Comparison of ENCODE assay signal across 23 cellular contexts in genomic region chr2:44801289-44801675, GRCh38.
DNase-seq lines count a peak whose midpoint lies in the region; ATAC-seq, FAIRE-seq and TF ChIP-seq lines count a peak whose summit lies in the region.
"Had no signal": no experiment of that assay in that cellular context is flagged by ENCODE, and none has a peak within 500 bp of the region (broad histone marks: within the 10 kb centered on the region; RNA-seq: fewer than 3 reads in every experiment).

No MANE protein-coding gene starts in this region.

- no peak overlapping the region for H2AK5ac ChIP-seq in H1 (ENCODE audit: low read depth, low read length)

- no peak overlapping the region for H4K91ac ChIP-seq in H1 (replicated peaks; ENCODE audit: insufficient read length, low read length)

- TF ChIP-seq RAD21 in H1 (IDR thresholded peaks at IDR 0.05 in 1 of 2, conservative IDR thresholded peaks at IDR 0.05 in 1 of 2; ENCODE audit: low read depth in 2 of 2, low read length in 2 of 2): 0 out of 4 replicates have a peak, but pooled peaks of 1 of the 2 experiments have one; percentile 19

- peak overlapping the region in 2 of 4 experiments; percentile 49 to 52; a peak in 2 of 7 replicates for H3K9ac ChIP-seq in H1 (replicated peaks in 1 of 4; ENCODE audit: extremely low read depth in 1 of 4, low read depth in 3 of 4, low read length in 3 of 4)

- H2BK12ac ChIP-seq in H1 (ENCODE audit: low read depth, low read length): peak overlapping the region; percentile 44; the same call in 1 of the 2 replicates

- intact Hi-C loops in naive thymus-derived CD4-positive, alpha-beta T cell (cut with micrococcal nuclease): loop anchor here in 1 of 2 donors (5.0 to 10.0 kb wide), 3 partner anchors 141 to 326 kb away; partner anchors contain the start of genes SIX2 and SIX3

- no peaks in the 10 kb centered on the region for H3K9me3 Mint-ChIP-seq in stimulated activated naive CD8-positive, alpha-beta T cell treated with anti-CD3 and anti-CD28 coated beads, Interleukin-15, amount 100 ng/mL, for 72 hours
- peaks cover 0 to 2% (median 0%) of the 10 kb centered on the region in 11 donors for H3K9me3 Mint-ChIP-seq in naive thymus-derived CD4-positive, alpha-beta T cell
- H3K9me3 Mint-ChIP-seq in glutamatergic neuron (ENCODE audit: unreplicated experiment): peaks cover 2% of the 10 kb centered on the region
- H3K9me3 Mint-ChIP-seq: central memory CD8-positive, alpha-beta T cell; natural killer cell treated with Interleukin-12 subunit alpha and Interleukin-12 subunit beta and Interleukin-15 and Interleukin-18, amount 100 ng/mL, for 72 hours had no signal

- peak overlapping the region; percentile 68; the same call in 1 of the 2 replicates for H3K27ac ChIP-seq in H1 (ENCODE audit: low read depth, low read length)
- H3K27ac ChIP-seq in naive thymus-derived CD4-positive, alpha-beta T cell (ENCODE audit: low read depth, low read length): no peak overlapping the region
- H3K27ac ChIP-seq: HL-60, prostate gland had no signal

- H3K4me2 ChIP-seq in H1 (ENCODE audit: insufficient read depth in 1 of 2, low read depth in 2 of 2, low read length in 2 of 2): peak overlapping the region; percentile 76 to 87

- H3K4me1 ChIP-seq in H1 (replicated peaks in 1 of 4; ENCODE audit: control insufficient read depth in 3 of 4, insufficient read depth in 4 of 4, low read length in 3 of 4): peaks cover 10 to 39% (median 34%) of the 10 kb centered on the region in 4 experiments
- H3K4me1 ChIP-seq in naive thymus-derived CD4-positive, alpha-beta T cell (ENCODE audit: control insufficient read depth in 2 of 2, insufficient read depth in 2 of 2, low read length in 2 of 2): peaks cover 0 to 7% of the 10 kb centered on the region in 2 donors
- H3K4me1 ChIP-seq: prostate gland had no signal

- no peak overlapping the region for H3K27ac Mint-ChIP-seq in stimulated activated naive CD8-positive, alpha-beta T cell treated with anti-CD3 and anti-CD28 coated beads, Interleukin-15, amount 100 ng/mL, for 72 hours
- H3K27ac Mint-ChIP-seq in naive thymus-derived CD4-positive, alpha-beta T cell: no peak overlapping the region
- no peak overlapping the region for H3K27ac Mint-ChIP-seq in glutamatergic neuron (ENCODE audit: unreplicated experiment)
- H3K27ac Mint-ChIP-seq: CD4-positive, CD25-positive, alpha-beta regulatory T cell; natural killer cell treated with Interleukin-12 subunit alpha and Interleukin-12 subunit beta and Interleukin-15 and Interleukin-18, amount 100 ng/mL, for 72 hours had no signal

- no peaks in the 10 kb centered on the region for H4K20me1 ChIP-seq in H1 (replicated peaks in 1 of 2; ENCODE audit: control insufficient read depth in 1 of 2, insufficient read depth in 2 of 2, low read length in 2 of 2)

- 0% methylated on average over 13 of the region's 16 CpGs; no CpG with 5 or more reads in 1 of the 2 experiments for WGBS in H1 (ENCODE audit: extremely low coverage in 1 of 2, insufficient coverage in 1 of 2, insufficient read length in 1 of 2, insufficient replicate concordance in 2 of 2, low coverage in 1 of 2, low lambda C conversion rate in 2 of 2, missing lambda C conversion rate in 1 of 2), 2 experiments

- peak in 1 of 2 experiments; percentile 66; a peak in 2 of 3 replicates for TF ChIP-seq POLR2A in H1 (IDR thresholded peaks at IDR 0.05; ENCODE audit: control extremely low read depth in 1 of 2, low read depth in 2 of 2, low read length in 2 of 2)

- H3K4me3 Mint-ChIP-seq in stimulated activated naive CD8-positive, alpha-beta T cell treated with anti-CD3 and anti-CD28 coated beads, Interleukin-15, amount 100 ng/mL, for 72 hours: peak overlapping the region; percentile 47 to 64
- peak overlapping the region in 9 of 10 donors; percentile 45 to 88 (median 74) for H3K4me3 Mint-ChIP-seq in naive thymus-derived CD4-positive, alpha-beta T cell
- no peak overlapping the region for H3K4me3 Mint-ChIP-seq in glutamatergic neuron (ENCODE audit: unreplicated experiment)
- H3K4me3 Mint-ChIP-seq: central memory CD8-positive, alpha-beta T cell; natural killer cell treated with Interleukin-12 subunit alpha and Interleukin-12 subunit beta and Interleukin-15 and Interleukin-18, amount 100 ng/mL, for 72 hours had no signal

- H3K4me1 Mint-ChIP-seq in stimulated activated naive CD8-positive, alpha-beta T cell treated with anti-CD3 and anti-CD28 coated beads, Interleukin-15, amount 100 ng/mL, for 72 hours: peaks cover 27% of the 10 kb centered on the region
- peaks cover 0 to 23% (median 18%) of the 10 kb centered on the region in 7 donors for H3K4me1 Mint-ChIP-seq in naive thymus-derived CD4-positive, alpha-beta T cell
- H3K4me1 Mint-ChIP-seq in glutamatergic neuron (ENCODE audit: low read depth, unreplicated experiment): peaks cover 6% of the 10 kb centered on the region
- H3K4me1 Mint-ChIP-seq: central memory CD8-positive, alpha-beta T cell had no signal

- CTCF ChIA-PET in H1 (lab: Charles Lee; ENCODE audit: partially characterized antibody): interaction anchor here (0.8 to 1.2 kb wide), 2 partner anchors 11 to 321 kb away, joined by 3 read pairs; no protein-coding TSS in a partner anchor
- CTCF ChIA-PET in naive thymus-derived CD4-positive, alpha-beta T cell (lab: Charles Lee): no interaction called here

- peaks cover 91% of the 10 kb centered on the region for H3K27me3 Mint-ChIP-seq in stimulated activated naive CD8-positive, alpha-beta T cell treated with anti-CD3 and anti-CD28 coated beads, Interleukin-15, amount 100 ng/mL, for 72 hours
- peaks cover 71 to 83% (median 75%) of the 10 kb centered on the region in 5 donors for H3K27me3 Mint-ChIP-seq in naive thymus-derived CD4-positive, alpha-beta T cell
- H3K27me3 Mint-ChIP-seq in glutamatergic neuron (ENCODE audit: unreplicated experiment): peaks cover 18% of the 10 kb centered on the region

- H3K23ac ChIP-seq in H1 (ENCODE audit: insufficient read length): no peak overlapping the region

- no peak overlapping the region for H3K56ac ChIP-seq in H1 (replicated peaks; ENCODE audit: insufficient read length, low read depth, low read length)

- H2BK20ac ChIP-seq in H1 (ENCODE audit: low read length): no peak overlapping the region

- H2BK5ac ChIP-seq in H1 (ENCODE audit: low read depth, low read length): peak overlapping the region; percentile 16; the same call in 1 of the 2 replicates

- no peaks in the 10 kb centered on the region for H3K9me3 ChIP-seq in H1 (ENCODE audit: insufficient read depth in 2 of 2, low read depth in 1 of 2, low read length in 1 of 2)
- no peaks in the 10 kb centered on the region for H3K9me3 ChIP-seq in naive thymus-derived CD4-positive, alpha-beta T cell (ENCODE audit: control insufficient read depth in 2 of 3, low read length in 3 of 3)
- H3K9me3 ChIP-seq: prostate gland had no signal

- ATAC-seq in stimulated activated naive CD8-positive, alpha-beta T cell treated with anti-CD3 and anti-CD28 coated beads, Interleukin-15, amount 100 ng/mL, for 72 hours: no peak
- no peak for ATAC-seq in stimulated activated naive CD8-positive, alpha-beta T cell treated with anti-CD3 and anti-CD28 coated beads, Interleukin-15, Interleukin-2, amounts not matched to agents 100 U/mL and 50 U/mL, for 24 hours
- ATAC-seq in naive thymus-derived CD4-positive, alpha-beta T cell: no peak
- no peak for ATAC-seq in HG03095 (IDR thresholded peaks at IDR 0.05; ENCODE audit: unreplicated experiment)
- ATAC-seq: natural killer cell treated with Interleukin-12 subunit alpha and Interleukin-12 subunit beta and Interleukin-15 and Interleukin-18, amount 100 ng/mL, for 72 hours; SK-N-SH treated with all-trans-retinoic acid at 6 μM for 48 hours had no signal

- H3K23me2 ChIP-seq in H1 (ENCODE audit: low read depth, low read length): peaks cover 10% of the 10 kb centered on the region

- no peak overlapping the region for H2BK15ac ChIP-seq in H1 (ENCODE audit: low read length)

- TF ChIP-seq EP300 in H1 (IDR thresholded peaks at IDR 0.05; ENCODE audit: borderline replicate concordance in 1 of 2, low read depth in 2 of 2, low read length in 2 of 2): no peak

- peaks cover 0 to 5% (median 2%) of the 10 kb centered on the region in 4 experiments; a peak in 3 of 7 replicates for H3K27me3 ChIP-seq in H1 (replicated peaks in 1 of 4; ENCODE audit: control insufficient read depth in 3 of 4, extremely low read depth in 1 of 4, insufficient read depth in 3 of 4, low read length in 3 of 4)
- peaks cover 4 to 23% of the 10 kb centered on the region in 2 donors for H3K27me3 ChIP-seq in naive thymus-derived CD4-positive, alpha-beta T cell (ENCODE audit: control insufficient read depth in 2 of 2, insufficient read depth in 2 of 2, low read length in 2 of 2)

- DNase-seq in stimulated activated naive CD8-positive, alpha-beta T cell treated with anti-CD3 and anti-CD28 coated beads, Interleukin-15, amount 100 ng/mL, for 72 hours: no peak
- DNase-seq in stimulated activated naive CD8-positive, alpha-beta T cell treated with anti-CD3 and anti-CD28 coated beads, Interleukin-15, Interleukin-2, amounts not matched to agents 100 U/mL and 50 U/mL, for 24 hours: no peak
- DNase-seq in H1 (ENCODE audit: low read depth in 1 of 2, low spot score in 2 of 2) (peak; percentile 77 to 84), LoVo (ENCODE audit: low spot score) (no peak), glutamatergic neuron (no peak)
- DNase-seq in naive thymus-derived CD4-positive, alpha-beta T cell: no peak
- DNase-seq in effector CD4-positive, alpha-beta T cell: no peak
- DNase-seq: activated CD4-positive, alpha-beta T cell treated with anti-CD3 and anti-CD28 coated beads for 1 hour; activated gamma-delta T cell; aorta; CD4-positive, CD25-positive, alpha-beta regulatory T cell; DMS53; NCI-H187 treated with DMSO at 0.1 percent for 48 hours; NCI-H446; small intestine; stimulated activated CD4-positive, alpha-beta T cell treated with anti-CD3 and anti-CD28 coated beads, Interleukin-4, amount 100 ng/mL, for 4 hours had no signal

- no peaks in the 10 kb centered on the region for H3K36me3 ChIP-seq in H1 (ENCODE audit: control insufficient read depth in 2 of 4, insufficient read depth in 4 of 4, low read length in 3 of 4)
- no peaks in the 10 kb centered on the region for H3K36me3 ChIP-seq in naive thymus-derived CD4-positive, alpha-beta T cell (ENCODE audit: control insufficient read depth in 2 of 3, insufficient read depth in 3 of 3, low read length in 3 of 3)
- H3K36me3 ChIP-seq: prostate gland had no signal

- no peak overlapping the region for H2BK120ac ChIP-seq in H1 (replicated peaks; ENCODE audit: low read depth, low read length)

- H3K79me1 ChIP-seq in H1 (ENCODE audit: low read depth, low read length): no peaks in the 10 kb centered on the region

- no peaks in the 10 kb centered on the region for H3K79me2 ChIP-seq in H1 (ENCODE audit: control insufficient read depth in 1 of 2, insufficient read depth in 2 of 2, low read length in 2 of 2)

- POLR2A ChIA-PET in H1 (lab: Charles Lee; ENCODE audit: partially characterized antibody): interaction anchor here (0.8 to 9.8 kb wide), 9 partner anchors 12 to 440 kb away, joined by 3 to 84 read pairs (median 3); partner anchors contain the start of genes CAMKMT and PREPL
- POLR2A ChIA-PET in naive thymus-derived CD4-positive, alpha-beta T cell (lab: Charles Lee): no interaction called here

- no peaks in the 10 kb centered on the region for H3K36me3 Mint-ChIP-seq in naive thymus-derived CD4-positive, alpha-beta T cell
- no peaks in the 10 kb centered on the region for H3K36me3 Mint-ChIP-seq in glutamatergic neuron (ENCODE audit: unreplicated experiment)
- H3K36me3 Mint-ChIP-seq: natural killer cell treated with Interleukin-12 subunit alpha and Interleukin-12 subunit beta and Interleukin-15 and Interleukin-18, amount 100 ng/mL, for 72 hours had no signal

- no peak overlapping the region for H2AFZ ChIP-seq in H1 (ENCODE audit: low read length)

- H3K18ac ChIP-seq in H1 (ENCODE audit: extremely low read depth, low read length): peak overlapping the region; percentile 91; the same call in 1 of the 2 replicates

- H3K14ac ChIP-seq in H1 (ENCODE audit: insufficient read length): no peak overlapping the region

- TF ChIP-seq CTCF in H1 (IDR thresholded peaks at IDR 0.05; ENCODE audit: control extremely low read depth in 1 of 3, insufficient read depth in 1 of 3, low read depth in 1 of 3, low read length in 3 of 3) (no peak), glutamatergic neuron (IDR thresholded peaks at IDR 0.05; ENCODE audit: partially characterized antibody, unreplicated experiment) (no peak)

- H4K8ac ChIP-seq in H1 (ENCODE audit: extremely low read depth, insufficient read depth, low read length): no peak overlapping the region

- no peak for FAIRE-seq in H1 (lab: Jason Lieb, UNC)
- FAIRE-seq: K562, small intestine had no signal

- no peak overlapping the region for H4K5ac ChIP-seq in H1 (ENCODE audit: insufficient read length, low read depth, low read length)

- H3K4ac ChIP-seq in H1 (replicated peaks; ENCODE audit: insufficient read length, low read depth, low read length): no peak overlapping the region

- H3K4me3 ChIP-seq in H1 (ENCODE audit: extremely low read depth in 1 of 4, insufficient read depth in 2 of 4, low read depth in 3 of 4, low read length in 4 of 4): peak overlapping the region; percentile 33 to 65 (median 44); a peak in 7 of 8 replicates
- H3K4me3 ChIP-seq in naive thymus-derived CD4-positive, alpha-beta T cell (ENCODE audit: low read length): no peak overlapping the region
- H3K4me3 ChIP-seq: K562, prostate gland had no signal

Comparison
In these comparisons a context has a peak if more than half of its experiments do, and no peak if none do; other contexts are left out.
1. DNase-seq: peak in H1 (2 of 2); none in stimulated activated naive CD8-positive, alpha-beta T cell treated with anti-CD3 and anti-CD28 coated beads, Interleukin-15, amount 100 ng/mL, for 72 hours (0 of 2), stimulated activated naive CD8-positive, alpha-beta T cell treated with anti-CD3 and anti-CD28 coated beads, Interleukin-15, Interleukin-2, amounts not matched to agents 100 U/mL and 50 U/mL, for 24 hours (single experiment), naive thymus-derived CD4-positive, alpha-beta T cell (0 of 9), effector CD4-positive, alpha-beta T cell (single experiment), LoVo (single experiment) and glutamatergic neuron (single experiment).